ENCODE assay signal across 8 cellular contexts in genomic region chr13:45393941-45394570, GRCh38. TPM values are rescaled to one million over a fixed set of nuclear protein-coding genes. Genes with fewer than 3 reads are reported as not detected.
DNase-seq lines count a peak whose midpoint lies in the region; ATAC-seq and TF ChIP-seq lines count a peak whose summit lies in the region.

No MANE protein-coding gene starts in this region.

- H3K27me3 Mint-ChIP-seq in endothelial cell (ENCODE audit: unreplicated experiment) = peaks cover 8% of the 10 kb centered on the region

- H3K27ac Mint-ChIP-seq in endothelial cell (ENCODE audit: unreplicated experiment) = peak overlapping the region; percentile 5

- DNase-seq in SIG-M5 treated with dmso at 0.1 percent for 504 hours (lab: John Stamatoyannopoulos, UW; ENCODE audit: unreplicated experiment) (peak; percentile 34), SIG-M5 (lab: John Stamatoyannopoulos, UW) (no peak), KG1 (lab: John Stamatoyannopoulos, UW) (peak; percentile 22), SW 1271 (lab: John Stamatoyannopoulos, UW) (peak; percentile 24 to 50), endothelial cell (ENCODE audit: low spot score) (peak; percentile 41), midbrain (lab: John Stamatoyannopoulos, UW) (peak; percentile 37)

- peaks cover 44% of the 10 kb centered on the region for H3K4me1 Mint-ChIP-seq in endothelial cell (ENCODE audit: unreplicated experiment)

- TF ChIP-seq CTCF in endothelial cell (IDR thresholded peaks at IDR 0.05; ENCODE audit: unreplicated experiment) = peak; percentile 25

- H3K36me3 Mint-ChIP-seq in endothelial cell (ENCODE audit: low read depth, unreplicated experiment) = peaks cover 37% of the 10 kb centered on the region

- H3K4me3 Mint-ChIP-seq in endothelial cell (ENCODE audit: unreplicated experiment) = no peak overlapping the region

- H3K9me3 Mint-ChIP-seq in endothelial cell (ENCODE audit: unreplicated experiment) = no peaks in the 10 kb centered on the region

- ATAC-seq in GM18867 (IDR thresholded peaks at IDR 0.05; ENCODE audit: unreplicated experiment) (no peak), GM21825 (IDR thresholded peaks at IDR 0.05; ENCODE audit: unreplicated experiment) (no peak)

RNA-seq across cellular contexts. Expression of gene SLC25A30, which starts 24.1 kb away (rescaled TPM):
- total RNA-seq in endothelial cell (ENCODE audit: unreplicated experiment) = 21.9 TPM

RNA-seq across cellular contexts. Expression of gene TPT1, which starts 53.1 kb away (rescaled TPM):
- 7,126 TPM for total RNA-seq in endothelial cell (ENCODE audit: unreplicated experiment)
